ENCODE assay signal across 15 cellular contexts in genomic region chr13:39915418-39915817, GRCh38.
A peak's percentile ranks its signal among the peaks of the same experiment; 100 is the strongest.
DNase-seq lines count a peak whose midpoint lies in the region; ATAC-seq and TF ChIP-seq lines count a peak whose summit lies in the region.
"Had no signal": no experiment of that assay in that cellular context is flagged by ENCODE, and none has a peak within 500 bp of the region (broad histone marks: within the 10 kb centered on the region; RNA-seq: fewer than 3 reads in every experiment).

No MANE protein-coding gene starts in this region.

- CTCF ChIA-PET in activated CD8-positive, alpha-beta T cell treated with anti-CD3 and anti-CD28 coated beads, Interleukin-2, amount 10 ng/mL, durations not matched to agents 7 days and 5 days (lab: Charles Lee), result interaction anchor here (1.6 kb wide), 1 partner anchor 27 kb away, joined by 4 read pairs; no protein-coding TSS in a partner anchor

- H3K9me3 Mint-ChIP-seq in activated CD8-positive, alpha-beta T cell treated with anti-CD3 and anti-CD28 coated beads, Interleukin-2, amount 10 ng/mL, durations not matched to agents 7 days and 5 days (ENCODE audit: insufficient read depth), result no peaks in the 10 kb centered on the region
- H3K9me3 Mint-ChIP-seq: CD8-positive, alpha-beta T cell; GM23338 had no signal

- DNase-seq in Right ventricle myocardium superior (no peak), heart right ventricle (no peak), epithelial cell of esophagus (ENCODE audit: low read depth) (peak; percentile 15), fibroblast of villous mesenchyme (ENCODE audit: low read depth) (peak; percentile 54), T-helper 2 cell (no peak)
- DNase-seq in activated CD8-positive, alpha-beta T cell treated with anti-CD3 and anti-CD28 coated beads, Interleukin-2, amount 10 ng/mL, durations not matched to agents 7 days and 5 days, result no peak
- DNase-seq: Calu3; CD8-positive, alpha-beta T cell; DMS79 treated with DMSO at 0.1 percent for 48 hours; GF-D8; HCEC 1CT had no signal

- no peak overlapping the region for H3K27ac Mint-ChIP-seq in activated CD8-positive, alpha-beta T cell treated with anti-CD3 and anti-CD28 coated beads, Interleukin-2, amount 10 ng/mL, durations not matched to agents 7 days and 5 days
- H3K27ac Mint-ChIP-seq: B cell; CD8-positive, alpha-beta T cell; GM23338 had no signal

- no peaks in the 10 kb centered on the region for H3K4me1 Mint-ChIP-seq in activated CD8-positive, alpha-beta T cell treated with anti-CD3 and anti-CD28 coated beads, Interleukin-2, amount 10 ng/mL, durations not matched to agents 7 days and 5 days (ENCODE audit: low read depth)
- H3K4me1 Mint-ChIP-seq: B cell, GM23338 had no signal

- no peak overlapping the region for H3K27ac ChIP-seq in heart right ventricle
- H3K27ac ChIP-seq: BLaER1 treated with 17β-estradiol and CSF1 and Interleukin-3, amounts not matched to agents 10 nM and 100 nM; HL-60 had no signal

- no peaks in the 10 kb centered on the region for H3K9me3 ChIP-seq in heart right ventricle
- H3K9me3 ChIP-seq: BLaER1 treated with 17β-estradiol and CSF1 and Interleukin-3, amounts not matched to agents 10 nM and 100 nM had no signal

- no peak for TF ChIP-seq CTCF in heart right ventricle (IDR thresholded peaks at IDR 0.05)
- no peak for TF ChIP-seq CTCF in epithelial cell of esophagus (IDR thresholded peaks at IDR 0.05; ENCODE audit: insufficient read depth, low read depth, low read length, missing control alignments)
- no peak for TF ChIP-seq CTCF in fibroblast of villous mesenchyme (IDR thresholded peaks at IDR 0.05; ENCODE audit: insufficient read depth, low read depth, low read length)

- ATAC-seq in Right ventricle myocardium superior (ENCODE audit: poor library complexity) (peak; percentile 51), heart right ventricle (no peak)
- ATAC-seq in activated CD8-positive, alpha-beta T cell treated with anti-CD3 and anti-CD28 coated beads, Interleukin-2, amount 10 ng/mL, durations not matched to agents 7 days and 5 days, result no peak
- ATAC-seq: CD8-positive, alpha-beta T cell; GM23338 had no signal

- peaks cover 0 to 21% (median 6%) of the 10 kb centered on the region in 9 donors for H3K4me1 ChIP-seq in heart right ventricle
- H3K4me1 ChIP-seq: BLaER1 treated with 17β-estradiol and CSF1 and Interleukin-3, amounts not matched to agents 10 nM and 100 nM had no signal

- no peaks in the 10 kb centered on the region for H3K27me3 ChIP-seq in heart right ventricle
- H3K27me3 ChIP-seq: BLaER1 treated with 17β-estradiol and CSF1 and Interleukin-3, amounts not matched to agents 10 nM and 100 nM had no signal

- no peak overlapping the region for H3K4me3 Mint-ChIP-seq in activated CD8-positive, alpha-beta T cell treated with anti-CD3 and anti-CD28 coated beads, Interleukin-2, amount 10 ng/mL, durations not matched to agents 7 days and 5 days
- H3K4me3 Mint-ChIP-seq: B cell; CD8-positive, alpha-beta T cell; GM23338 had no signal

- no peaks in the 10 kb centered on the region for H3K36me3 ChIP-seq in heart right ventricle
- H3K36me3 ChIP-seq: BLaER1 treated with 17β-estradiol and CSF1 and Interleukin-3, amounts not matched to agents 10 nM and 100 nM had no signal

- peaks cover 1% of the 10 kb centered on the region for H3K27me3 Mint-ChIP-seq in activated CD8-positive, alpha-beta T cell treated with anti-CD3 and anti-CD28 coated beads, Interleukin-2, amount 10 ng/mL, durations not matched to agents 7 days and 5 days (ENCODE audit: low read depth)

- no peaks in the 10 kb centered on the region for H3K36me3 Mint-ChIP-seq in activated CD8-positive, alpha-beta T cell treated with anti-CD3 and anti-CD28 coated beads, Interleukin-2, amount 10 ng/mL, durations not matched to agents 7 days and 5 days (ENCODE audit: low read depth)
- H3K36me3 Mint-ChIP-seq: CD8-positive, alpha-beta T cell had no signal

- POLR2A ChIA-PET in activated CD8-positive, alpha-beta T cell treated with anti-CD3 and anti-CD28 coated beads, Interleukin-2, amount 10 ng/mL, durations not matched to agents 7 days and 5 days (lab: Charles Lee), result no interaction called here

- H3K4me3 ChIP-seq in heart right ventricle, result no peak overlapping the region
- no peak overlapping the region for H3K4me3 ChIP-seq in epithelial cell of esophagus (ENCODE audit: low read length)
- no peak overlapping the region for H3K4me3 ChIP-seq in fibroblast of villous mesenchyme (ENCODE audit: low read depth, low read length)
- H3K4me3 ChIP-seq: BLaER1 treated with 17β-estradiol and CSF1 and Interleukin-3, amounts not matched to agents 10 nM and 100 nM; GM23338 had no signal

- intact Hi-C loops in Right ventricle myocardium superior (cut with DNase I) (no loop called here), heart right ventricle (cut with DNase I) (loop anchor here in 1 of 10 donors (10.0 kb wide), 1 partner anchor 111 kb away; no protein-coding TSS in a partner anchor)

Comparison
In these comparisons a context has a peak if more than half of its experiments do, and no peak if none do; other contexts are left out.
1. DNase-seq: peak in epithelial cell of esophagus (single experiment) and fibroblast of villous mesenchyme (single experiment); none in Right ventricle myocardium superior (single experiment), heart right ventricle (0 of 2), activated CD8-positive, alpha-beta T cell treated with anti-CD3 and anti-CD28 coated beads, Interleukin-2, amount 10 ng/mL, durations not matched to agents 7 days and 5 days (single experiment) and T-helper 2 cell (0 of 5).